ENCODE assay signal across 8 cellular contexts in genomic region chr10:116765549-116766162, GRCh38. TPM values are rescaled to one million over a fixed set of nuclear protein-coding genes. Genes with fewer than 3 reads are reported as not detected.
DNase-seq lines count a peak whose midpoint lies in the region; ATAC-seq and TF ChIP-seq lines count a peak whose summit lies in the region.

No MANE protein-coding gene starts in this region.

- peaks cover 5% of the 10 kb centered on the region for H3K4me1 Mint-ChIP-seq in activated naive CD8-positive, alpha-beta T cell treated with anti-CD3 and anti-CD28 coated beads for 36 hours
- no peaks in the 10 kb centered on the region for H3K4me1 Mint-ChIP-seq in T-helper 2 cell treated with Interferon-gamma antibody and Interleukin-4, amounts not matched to agents 5 μg/mL and 100 μg/mL, for 36 hours (ENCODE audit: low read depth)

- DNase-seq in HL-60 (ENCODE audit: low read depth in 1 of 2, low spot score in 1 of 2) (no peak), mucosa of descending colon (peak in 2 of 3 donors; percentile 51 to 77), middle frontal gyrus (ENCODE audit: extremely low spot score, low spot score) (no peak), NCI-H2227 treated with DMSO at 0.1 percent for 48 hours (lab: John Stamatoyannopoulos, UW) (no peak)
- peak; percentile 22 for DNase-seq in activated naive CD8-positive, alpha-beta T cell treated with anti-CD3 and anti-CD28 coated beads for 36 hours
- DNase-seq in T-helper 2 cell treated with Interferon-gamma antibody and Interleukin-4, amounts not matched to agents 5 μg/mL and 100 μg/mL, for 36 hours (ENCODE audit: low spot score): no peak

- no peaks in the 10 kb centered on the region for H3K27me3 ChIP-seq in HL-60 (ENCODE audit: insufficient read depth, poor library complexity, severe bottlenecking)

- no peaks in the 10 kb centered on the region for H3K36me3 Mint-ChIP-seq in activated naive CD8-positive, alpha-beta T cell treated with anti-CD3 and anti-CD28 coated beads for 36 hours
- H3K36me3 Mint-ChIP-seq in T-helper 2 cell treated with Interferon-gamma antibody and Interleukin-4, amounts not matched to agents 5 μg/mL and 100 μg/mL, for 36 hours (ENCODE audit: low read depth): no peaks in the 10 kb centered on the region

- H3K9me3 ChIP-seq in mucosa of descending colon: peaks cover 2% of the 10 kb centered on the region

- TF ChIP-seq CTCF in C4-2B (conservative IDR thresholded peaks at IDR 0.05): peak; percentile 75
- TF ChIP-seq CTCF in HL-60 (IDR thresholded peaks at IDR 0.05; ENCODE audit: insufficient read depth, low read length): peak; percentile 2
- TF ChIP-seq CTCF in mucosa of descending colon (IDR thresholded peaks at IDR 0.05): peak; percentile 46

- H3K4me1 ChIP-seq in mucosa of descending colon (ENCODE audit: low read depth): peaks cover 19% of the 10 kb centered on the region

- H3K27ac ChIP-seq in C4-2B (no peak overlapping the region), HL-60 (replicated peaks) (no peak overlapping the region)

- peaks cover 1% of the 10 kb centered on the region for H3K9me3 Mint-ChIP-seq in activated naive CD8-positive, alpha-beta T cell treated with anti-CD3 and anti-CD28 coated beads for 36 hours
- H3K9me3 Mint-ChIP-seq in T-helper 2 cell treated with Interferon-gamma antibody and Interleukin-4, amounts not matched to agents 5 μg/mL and 100 μg/mL, for 36 hours: no peaks in the 10 kb centered on the region

- ATAC-seq in mucosa of descending colon: peak; percentile 65
- no peak for ATAC-seq in GM21825 (IDR thresholded peaks at IDR 0.05; ENCODE audit: unreplicated experiment)

- no peak overlapping the region for H3K4me3 Mint-ChIP-seq in activated naive CD8-positive, alpha-beta T cell treated with anti-CD3 and anti-CD28 coated beads for 36 hours
- H3K4me3 Mint-ChIP-seq in T-helper 2 cell treated with Interferon-gamma antibody and Interleukin-4, amounts not matched to agents 5 μg/mL and 100 μg/mL, for 36 hours: no peak overlapping the region

- peaks cover 80% of the 10 kb centered on the region for H3K27me3 Mint-ChIP-seq in activated naive CD8-positive, alpha-beta T cell treated with anti-CD3 and anti-CD28 coated beads for 36 hours
- peaks cover 12% of the 10 kb centered on the region for H3K27me3 Mint-ChIP-seq in T-helper 2 cell treated with Interferon-gamma antibody and Interleukin-4, amounts not matched to agents 5 μg/mL and 100 μg/mL, for 36 hours (ENCODE audit: low read depth)

- no peaks in the 10 kb centered on the region for H3K36me3 ChIP-seq in mucosa of descending colon (ENCODE audit: low read depth)

- intact Hi-C loops in mucosa of descending colon (cut with DNase I, micrococcal nuclease): no loop called here

- H3K4me3 ChIP-seq in HL-60 (replicated peaks; ENCODE audit: insufficient read depth, low read length) (no peak overlapping the region), mucosa of descending colon (no peak overlapping the region)

- H3K27ac Mint-ChIP-seq in activated naive CD8-positive, alpha-beta T cell treated with anti-CD3 and anti-CD28 coated beads for 36 hours: no peak overlapping the region
- H3K27ac Mint-ChIP-seq in T-helper 2 cell treated with Interferon-gamma antibody and Interleukin-4, amounts not matched to agents 5 μg/mL and 100 μg/mL, for 36 hours: no peak overlapping the region

RNA-seq across cellular contexts. Expression of gene HSPA12A, which starts 23.3 kb away (rescaled TPM):
- under 1 TPM; 0.06 to 0.08 TPM for total RNA-seq in activated naive CD8-positive, alpha-beta T cell treated with anti-CD3 and anti-CD28 coated beads for 36 hours
- total RNA-seq in mucosa of descending colon: 10 to 100 TPM in 1 of 3 donors, 1 to 10 TPM in 2; 7.7 to 20.6 (median 8.8) TPM

Comparison
In these comparisons a context has a peak if more than half of its experiments do, and no peak if none do; other contexts are left out.
1. CTCF ChIP-seq: peak in every context shown above with its lines; median percentile 75 in C4-2B; 46 in mucosa of descending colon; 2 in HL-60.
2. DNase-seq: peak in activated naive CD8-positive, alpha-beta T cell treated with anti-CD3 and anti-CD28 coated beads for 36 hours (single experiment) and mucosa of descending colon (2 of 3); none in HL-60 (0 of 2), T-helper 2 cell treated with Interferon-gamma antibody and Interleukin-4, amounts not matched to agents 5 μg/mL and 100 μg/mL, for 36 hours (single experiment), middle frontal gyrus (single experiment) and NCI-H2227 treated with DMSO at 0.1 percent for 48 hours (single experiment).
3. RNA of gene HSPA12A, which starts 23.3 kb away (total RNA-seq): 7.7 to 20.6 TPM in mucosa of descending colon; 0.06 to 0.08 TPM in activated naive CD8-positive, alpha-beta T cell treated with anti-CD3 and anti-CD28 coated beads for 36 hours; every median in the first group is over 4 times any median in the second.